In genomic region chr1:67001682-67002425, GRCh38 we compare ENCODE assay signal across 13 cellular contexts. TPM values are rescaled to one million over a fixed set of nuclear protein-coding genes. Genes with fewer than 3 reads are reported as not detected.
DNase-seq lines count a peak whose midpoint lies in the region; ATAC-seq and TF ChIP-seq lines count a peak whose summit lies in the region.
"Had no signal": no experiment of that assay in that cellular context is flagged by ENCODE, and none has a peak within 500 bp of the region (broad histone marks: within the 10 kb centered on the region; RNA-seq: fewer than 3 reads in every experiment).

No MANE protein-coding gene starts in this region.

- WGBS in hepatocyte (ENCODE audit: low lambda C conversion rate, missing lambda C conversion rate), result 93% methylated on average over 5 of the region's 5 CpGs

- no peak overlapping the region for H3K4me2 ChIP-seq in hepatocyte

- H3K27me3 ChIP-seq in HL-60 (ENCODE audit: insufficient read depth, poor library complexity, severe bottlenecking) (no peaks in the 10 kb centered on the region), hepatocyte (no peaks in the 10 kb centered on the region)
- H3K27me3 ChIP-seq: Peyer's patch, right lobe of liver had no signal

- TF ChIP-seq CTCF in HL-60 (IDR thresholded peaks at IDR 0.05; ENCODE audit: insufficient read depth, low read length) (no peak), hepatocyte (IDR thresholded peaks at IDR 0.05; ENCODE audit: poor library complexity) (no peak)

- no peaks in the 10 kb centered on the region for H3K9me3 Mint-ChIP-seq in T-cell
- no peaks in the 10 kb centered on the region for H3K9me3 Mint-ChIP-seq in stimulated activated memory B cell treated with anti-CD40 and anti-IgM and Interleukin-4, amounts not matched to agents 10 μg/mL and 1 μg/mL and 100 μg/mL, for 72 hours

- H3K36me3 Mint-ChIP-seq in T-cell, result peaks cover 35% of the 10 kb centered on the region
- peaks cover 27% of the 10 kb centered on the region for H3K36me3 Mint-ChIP-seq in stimulated activated memory B cell treated with anti-CD40 and anti-IgM and Interleukin-4, amounts not matched to agents 10 μg/mL and 1 μg/mL and 100 μg/mL, for 72 hours

- CTCF ChIA-PET in T-cell (lab: Charles Lee), result interaction anchor here (0.5 to 1.4 kb wide), 3 partner anchors 13 to 210 kb away, joined by 5 to 7 read pairs (median 5); no protein-coding TSS in a partner anchor

- H3K27ac ChIP-seq in HL-60 (replicated peaks) (peak overlapping the region; percentile 19; the same call in 1 of the 2 replicates), hepatocyte (peak overlapping the region; percentile 13)
- H3K27ac ChIP-seq: Peyer's patch, right lobe of liver had no signal

- H3K27ac Mint-ChIP-seq in T-cell, result peak overlapping the region; percentile 19 to 46
- H3K27ac Mint-ChIP-seq in stimulated activated memory B cell treated with anti-CD40 and anti-IgM and Interleukin-4, amounts not matched to agents 10 μg/mL and 1 μg/mL and 100 μg/mL, for 72 hours, result peak overlapping the region; percentile 42

- no peaks in the 10 kb centered on the region for H3K9me2 ChIP-seq in hepatocyte (replicated peaks; ENCODE audit: insufficient read depth)

- H3K4me1 ChIP-seq in hepatocyte (ENCODE audit: insufficient read depth), result no peaks in the 10 kb centered on the region
- H3K4me1 ChIP-seq: Peyer's patch, right lobe of liver had no signal

- POLR2A ChIA-PET in T-cell (lab: Charles Lee), result no interaction called here

- ATAC-seq in T-cell (replicated peaks in 1 of 4), result no peak
- no peak for ATAC-seq in stimulated activated memory B cell treated with anti-CD40 and anti-IgM and Interleukin-4, amounts not matched to agents 10 μg/mL and 1 μg/mL and 100 μg/mL, for 72 hours
- no peak for ATAC-seq in GM21576 (IDR thresholded peaks at IDR 0.05; ENCODE audit: unreplicated experiment)

- no peak overlapping the region for H2AFZ ChIP-seq in hepatocyte

- no peak overlapping the region for H3K4me3 Mint-ChIP-seq in T-cell
- no peak overlapping the region for H3K4me3 Mint-ChIP-seq in stimulated activated memory B cell treated with anti-CD40 and anti-IgM and Interleukin-4, amounts not matched to agents 10 μg/mL and 1 μg/mL and 100 μg/mL, for 72 hours

- no peaks in the 10 kb centered on the region for H3K36me3 ChIP-seq in hepatocyte (replicated peaks; ENCODE audit: insufficient read depth, low read depth)

- H3K4me3 ChIP-seq in HL-60 (replicated peaks; ENCODE audit: insufficient read depth, low read length) (no peak overlapping the region), hepatocyte (no peak overlapping the region)
- H3K4me3 ChIP-seq: Peyer's patch, right lobe of liver had no signal

- no peaks in the 10 kb centered on the region for H3K79me2 ChIP-seq in hepatocyte

- peaks cover 16 to 23% (median 18%) of the 10 kb centered on the region in 3 donors for H3K4me1 Mint-ChIP-seq in T-cell
- H3K4me1 Mint-ChIP-seq in stimulated activated memory B cell treated with anti-CD40 and anti-IgM and Interleukin-4, amounts not matched to agents 10 μg/mL and 1 μg/mL and 100 μg/mL, for 72 hours, result no peaks in the 10 kb centered on the region

- no peaks in the 10 kb centered on the region for H3K27me3 Mint-ChIP-seq in T-cell
- H3K27me3 Mint-ChIP-seq in stimulated activated memory B cell treated with anti-CD40 and anti-IgM and Interleukin-4, amounts not matched to agents 10 μg/mL and 1 μg/mL and 100 μg/mL, for 72 hours, result no peaks in the 10 kb centered on the region

- H4K20me1 ChIP-seq in hepatocyte (ENCODE audit: insufficient read depth, poor library complexity, severe bottlenecking), result no peaks in the 10 kb centered on the region

- H3K9me3 ChIP-seq in hepatocyte (ENCODE audit: low read depth), result no peaks in the 10 kb centered on the region
- H3K9me3 ChIP-seq: Peyer's patch, right lobe of liver had no signal

- DNase-seq in HL-60 (ENCODE audit: low read depth in 1 of 2, low spot score in 1 of 2), result no peak
- DNase-seq in T-cell, result no peak
- DNase-seq in hepatocyte (ENCODE audit: low spot score), result no peak
- DNase-seq in stimulated activated CD4-positive, alpha-beta T cell treated with anti-CD3 and anti-CD28 coated beads, Interleukin-4, amount 100 ng/mL, for 4 hours, result no peak
- DNase-seq in kidney tubule cell (ENCODE audit: low spot score), result no peak
- DNase-seq: activated naive CD4-positive, alpha-beta T cell; NCI-H1092; NCI-H510A treated with DMSO at 0.1 percent for 48 hours; Peyer's patch; right lobe of liver; T-helper 9 cell had no signal

RNA-seq across cellular contexts. Expression of gene SLC35D1, which starts 52.1 kb away (rescaled TPM):
- 10 to 100 TPM; 11.7 to 16.0 (median 15.2) TPM for total RNA-seq in T-cell
- total RNA-seq in hepatocyte, result 40.2 and 42.3 TPM in 2 replicates
- polyA plus RNA-seq in hepatocyte, result 8.3 and 14.3 TPM in 2 replicates
